Comparison of ENCODE assay signal across 8 cellular contexts in the genomic region with DNA sequence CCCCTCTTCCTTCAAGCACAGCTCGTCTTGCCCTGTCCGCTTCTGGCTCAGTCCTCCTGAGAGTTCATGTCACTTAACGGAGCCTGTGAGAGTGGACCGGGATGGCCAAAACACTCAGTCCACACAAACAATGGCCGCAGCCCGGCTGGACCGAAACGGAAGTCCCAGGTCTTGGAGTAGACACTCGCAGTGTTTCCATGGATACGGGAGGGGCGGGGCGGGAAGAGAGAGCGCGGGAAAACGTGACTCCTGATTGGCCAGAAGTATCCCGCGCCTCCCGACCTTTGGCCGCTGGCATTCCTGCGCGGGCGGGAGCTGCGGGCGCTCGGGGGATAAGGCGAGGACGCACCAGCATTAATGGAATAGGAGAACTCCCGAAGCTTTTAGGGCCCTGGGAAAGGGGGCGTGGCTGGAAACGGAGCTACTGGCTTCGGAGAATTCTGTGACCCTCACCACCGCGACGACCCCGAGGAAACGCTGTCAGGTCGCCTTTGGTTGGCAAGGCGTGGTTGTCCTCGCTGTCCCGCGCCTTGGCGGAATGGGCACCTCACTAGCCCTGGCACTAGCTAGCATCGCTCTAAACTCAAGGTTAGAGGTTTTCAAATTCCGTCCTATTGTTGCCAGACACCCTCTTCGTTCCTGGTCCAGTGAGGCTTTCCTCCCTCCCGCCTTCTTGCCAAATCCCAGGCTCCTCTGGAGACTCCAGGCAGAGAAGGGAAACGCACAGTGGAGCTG. TPM values are rescaled to one million over a fixed set of nuclear protein-coding genes. Genes with fewer than 3 reads are reported as not detected.
DNase-seq lines count a peak whose midpoint lies in the region; ATAC-seq, FAIRE-seq and TF ChIP-seq lines count a peak whose summit lies in the region.

A gene with protein sequence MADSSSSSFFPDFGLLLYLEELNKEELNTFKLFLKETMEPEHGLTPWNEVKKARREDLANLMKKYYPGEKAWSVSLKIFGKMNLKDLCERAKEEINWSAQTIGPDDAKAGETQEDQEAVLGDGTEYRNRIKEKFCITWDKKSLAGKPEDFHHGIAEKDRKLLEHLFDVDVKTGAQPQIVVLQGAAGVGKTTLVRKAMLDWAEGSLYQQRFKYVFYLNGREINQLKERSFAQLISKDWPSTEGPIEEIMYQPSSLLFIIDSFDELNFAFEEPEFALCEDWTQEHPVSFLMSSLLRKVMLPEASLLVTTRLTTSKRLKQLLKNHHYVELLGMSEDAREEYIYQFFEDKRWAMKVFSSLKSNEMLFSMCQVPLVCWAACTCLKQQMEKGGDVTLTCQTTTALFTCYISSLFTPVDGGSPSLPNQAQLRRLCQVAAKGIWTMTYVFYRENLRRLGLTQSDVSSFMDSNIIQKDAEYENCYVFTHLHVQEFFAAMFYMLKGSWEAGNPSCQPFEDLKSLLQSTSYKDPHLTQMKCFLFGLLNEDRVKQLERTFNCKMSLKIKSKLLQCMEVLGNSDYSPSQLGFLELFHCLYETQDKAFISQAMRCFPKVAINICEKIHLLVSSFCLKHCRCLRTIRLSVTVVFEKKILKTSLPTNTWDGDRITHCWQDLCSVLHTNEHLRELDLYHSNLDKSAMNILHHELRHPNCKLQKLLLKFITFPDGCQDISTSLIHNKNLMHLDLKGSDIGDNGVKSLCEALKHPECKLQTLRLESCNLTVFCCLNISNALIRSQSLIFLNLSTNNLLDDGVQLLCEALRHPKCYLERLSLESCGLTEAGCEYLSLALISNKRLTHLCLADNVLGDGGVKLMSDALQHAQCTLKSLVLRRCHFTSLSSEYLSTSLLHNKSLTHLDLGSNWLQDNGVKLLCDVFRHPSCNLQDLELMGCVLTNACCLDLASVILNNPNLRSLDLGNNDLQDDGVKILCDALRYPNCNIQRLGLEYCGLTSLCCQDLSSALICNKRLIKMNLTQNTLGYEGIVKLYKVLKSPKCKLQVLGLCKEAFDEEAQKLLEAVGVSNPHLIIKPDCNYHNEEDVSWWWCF (plus strand): TSS at position 297 of the 735 bp plus-strand sequence. CDS start 18,108 bp downstream, outside the sequence.
A gene (minus strand): TSS at position 164 of the 735 bp plus-strand sequence. CDS start 17,511 bp downstream, outside the sequence.

- H2AFZ ChIP-seq in astrocyte (ENCODE audit: low read depth, low read length): peak within 1 kb of the TSS; percentile 100

- H3K9ac ChIP-seq in astrocyte (ENCODE audit: low read length): peak within 1 kb of the TSS; percentile 90

- DNase-seq in D341Med (ENCODE audit: low spot score) (peak; percentile 74), HAP-1 (ENCODE audit: low spot score in 2 of 2) (peak; percentile 63 to 90), NCI-H345 (lab: John Stamatoyannopoulos, UW) (peak; percentile 96), astrocyte (ENCODE audit: low read depth) (peak; percentile 85), left ventricle myocardium inferior (peak; percentile 94), pancreas (peak; percentile 92 to 97 (median 95)), NOMO-1 (lab: John Stamatoyannopoulos, UW; ENCODE audit: unreplicated experiment in 2 of 2) (no peak), NCI-H1694 treated with DMSO at 0.1 percent for 48 hours (lab: John Stamatoyannopoulos, UW) (no peak)

- no peaks in the 10 kb centered on the region for H3K27me3 Mint-ChIP-seq in astrocyte (ENCODE audit: low read depth, unreplicated experiment)

- intact Hi-C loops in left ventricle myocardium inferior (cut with micrococcal nuclease): no loop called here
- intact Hi-C loops in pancreas (cut with DNase I): no loop called here

- H3K4me1 Mint-ChIP-seq in astrocyte (ENCODE audit: low read depth, unreplicated experiment): no peaks in the 10 kb centered on the region

- no peak for FAIRE-seq in astrocyte (lab: Jason Lieb, UNC)
- no peak for FAIRE-seq in pancreas (lab: Jason Lieb, UNC)

- TF ChIP-seq CTCF in astrocyte (IDR thresholded peaks at IDR 0.05; ENCODE audit: insufficient read depth, low read depth, low read length): no peak
- no peak for TF ChIP-seq CTCF in left ventricle myocardium inferior (IDR thresholded peaks at IDR 0.05; ENCODE audit: borderline replicate concordance)
- no peak for TF ChIP-seq CTCF in pancreas (IDR thresholded peaks at IDR 0.05)

- no peaks in the 10 kb centered on the region for H3K36me3 Mint-ChIP-seq in astrocyte (ENCODE audit: low read depth, unreplicated experiment)

- no peaks in the 10 kb centered on the region for H3K9me3 Mint-ChIP-seq in astrocyte (ENCODE audit: unreplicated experiment)

- H4K20me1 ChIP-seq in astrocyte (ENCODE audit: insufficient read depth, low read length): no peaks in the 10 kb centered on the region

- H3K9me3 ChIP-seq in HAP-1 (no peaks in the 10 kb centered on the region), astrocyte (ENCODE audit: insufficient read depth, low read depth, low read length) (no peaks in the 10 kb centered on the region), left ventricle myocardium inferior (replicated peaks) (no peaks in the 10 kb centered on the region), pancreas (no peaks in the 10 kb centered on the region)

- in situ Hi-C loops in HAP-1 (cut with MboI; ENCODE audit: low sequenced_read_pairs): no loop called here

- WGBS in pancreas, 2 donors: 1 to 2% methylated on average over 45 to 47 of the region's 47 CpGs

- peak within 1 kb of the TSS; percentile 94 for H3K4me2 ChIP-seq in astrocyte (ENCODE audit: low read length)

- peak within 1 kb of the TSS; percentile 42 for H3K4me3 ChIP-seq in HAP-1
- peak within 1 kb of the TSS; percentile 96 for H3K4me3 ChIP-seq in astrocyte (ENCODE audit: insufficient read depth, low read depth, low read length)
- H3K4me3 ChIP-seq in left ventricle myocardium inferior: peak within 1 kb of the TSS; percentile 72
- peak within 1 kb of the TSS; percentile 52 to 70 (median 61) for H3K4me3 ChIP-seq in pancreas

- peak within 1 kb of the TSS; percentile 100 for H3K4me3 Mint-ChIP-seq in astrocyte (ENCODE audit: unreplicated experiment)

- peak; percentile 98 to 100 (median 100) for ATAC-seq in pancreas

- H3K27ac ChIP-seq in astrocyte (ENCODE audit: low read depth, low read length) (peak within 1 kb of the TSS; percentile 84), left ventricle myocardium inferior (replicated peaks) (peak within 1 kb of the TSS; percentile 71), pancreas (peak within 1 kb of the TSS; percentile 33 to 71 (median 64))

- H3K79me2 ChIP-seq in astrocyte (ENCODE audit: insufficient read depth, low read length): no peaks in the 10 kb centered on the region

- H3K27ac Mint-ChIP-seq in astrocyte (ENCODE audit: unreplicated experiment): peak within 1 kb of the TSS; percentile 74

- H3K36me3 ChIP-seq in HAP-1 (replicated peaks): no peaks in the 10 kb centered on the region
- no peaks in the 10 kb centered on the region for H3K36me3 ChIP-seq in astrocyte (ENCODE audit: insufficient read depth, low read length)
- H3K36me3 ChIP-seq in left ventricle myocardium inferior: no peaks in the 10 kb centered on the region
- H3K36me3 ChIP-seq in pancreas: no peaks in the 10 kb centered on the region

- H3K27me3 ChIP-seq in HAP-1 (ENCODE audit: low read depth) (peaks cover 4% of the 10 kb centered on the region; the same call in 1 of the 2 replicates), astrocyte (ENCODE audit: insufficient read depth, low read length) (no peaks in the 10 kb centered on the region), left ventricle myocardium inferior (ENCODE audit: low read depth) (no peaks in the 10 kb centered on the region), pancreas (no peaks in the 10 kb centered on the region)

- H3K4me1 ChIP-seq in HAP-1 (peaks cover 12% of the 10 kb centered on the region), astrocyte (ENCODE audit: insufficient read depth, low read length) (peaks cover 8% of the 10 kb centered on the region), left ventricle myocardium inferior (peaks cover 23% of the 10 kb centered on the region), pancreas (no peaks in the 10 kb centered on the region)

RNA-seq across cellular contexts. Expression of the first gene that starts in this region (rescaled TPM):
- total RNA-seq in astrocyte (not detected in 2 replicates), left ventricle myocardium inferior (not detected), pancreas (under 1 TPM in 4 of 6 donors, not detected in 2; 0.06 to 0.09 (median 0.07) TPM)
- under 1 TPM in 1 of 2 donors, not detected in 1; 0.07 TPM for polyA plus RNA-seq in pancreas

RNA-seq across cellular contexts. Expression of the second gene that starts in this region (rescaled TPM):
- total RNA-seq in astrocyte (0.93 and 0.94 TPM in 2 replicates), left ventricle myocardium inferior (0.96 TPM), pancreas (1 to 10 TPM in 5 of 6 donors, under 1 TPM in 1; 0.88 to 4.3 (median 1.8) TPM)
- 1 to 10 TPM in 1 of 2 donors, under 1 TPM in 1; 0.34 to 1.1 TPM for polyA plus RNA-seq in pancreas

Comparison
In these comparisons a context has a peak if more than half of its experiments do, and no peak if none do; other contexts are left out.
1. Peak in DNase-seq, H3K4me3 ChIP-seq, H3K27ac ChIP-seq, H3K9ac ChIP-seq and H3K4me2 ChIP-seq in astrocyte; RNA of the genes that start here not detected or under 1 TPM.
2. Peak in DNase-seq, H3K4me3 ChIP-seq and H3K27ac ChIP-seq in left ventricle myocardium inferior; RNA of the genes that start here not detected or under 1 TPM.
3. DNase-seq: peak in D341Med (single experiment), HAP-1 (2 of 2), NCI-H345 (single experiment) and pancreas (6 of 6); none in NOMO-1 (0 of 2) and NCI-H1694 treated with DMSO at 0.1 percent for 48 hours (single experiment).
4. H3K4me3 ChIP-seq: peak in every context shown above with its lines; median percentile 96 in astrocyte; 72 in left ventricle myocardium inferior; 61 in pancreas; 42 in HAP-1.
5. Peak in every context shown above with its lines, with median percentiles within 50 percentile points of each other: H3K27ac ChIP-seq.